Comparison of ENCODE assay signal across 15 cellular contexts in genomic region chr19:48671456-48671995, GRCh38. TPM values are rescaled to one million over a fixed set of nuclear protein-coding genes. Genes with fewer than 3 reads are reported as not detected.
"Had no signal": no experiment of that assay in that cellular context is flagged by ENCODE, and none has a peak within 500 bp of the region (broad histone marks: within the 10 kb centered on the region; RNA-seq: fewer than 3 reads in every experiment).

No MANE protein-coding gene starts in this region.

- H3K36me3 Mint-ChIP-seq: activated naive CD4-positive, alpha-beta T cell treated with anti-CD3 and anti-CD28 coated beads, Interleukin-2, amount 10 ng/mL, durations not matched to agents 7 days and 5 days; T-cell had no signal

- H3K27ac Mint-ChIP-seq: activated CD4-positive, alpha-beta memory T cell treated with anti-CD3 and anti-CD28 coated beads, Interleukin-2, amount 10 ng/mL, durations not matched to agents 7 days and 5 days; activated naive CD4-positive, alpha-beta T cell treated with anti-CD3 and anti-CD28 coated beads, Interleukin-2, amount 10 ng/mL, durations not matched to agents 7 days and 5 days; activated T-cell treated with anti-CD3 and anti-CD28 coated beads, Interleukin-2, amount 50 U/mL, for 24 hours; stimulated activated effector memory CD8-positive, alpha-beta T cell treated with anti-CD3 and anti-CD28 coated beads, Interleukin-12 subunit alpha, Interleukin-12 subunit beta, amount 100 ng/mL, for 72 hours; T-cell had no signal

- DNase-seq: activated CD4-positive, alpha-beta memory T cell treated with anti-CD3 and anti-CD28 coated beads, Interleukin-2, amount 10 ng/mL, durations not matched to agents 7 days and 5 days; activated naive CD4-positive, alpha-beta T cell treated with anti-CD3 and anti-CD28 coated beads, Interleukin-2, amount 10 ng/mL, durations not matched to agents 7 days and 5 days; activated T-cell treated with anti-CD3 and anti-CD28 coated beads, Interleukin-2, amount 50 U/mL, for 24 hours; heart left ventricle; left colon; lower lobe of right lung; T-cell; T-helper 9 cell; thyroid gland had no signal

- H3K27me3 Mint-ChIP-seq: activated CD4-positive, alpha-beta memory T cell treated with anti-CD3 and anti-CD28 coated beads, Interleukin-2, amount 10 ng/mL, durations not matched to agents 7 days and 5 days; activated T-cell treated with anti-CD3 and anti-CD28 coated beads, Interleukin-2, amount 50 U/mL, for 24 hours; T-cell had no signal

- H3K9me3 Mint-ChIP-seq: activated T-cell treated with anti-CD3 and anti-CD28 coated beads, Interleukin-2, amount 50 U/mL, for 24 hours; stimulated activated effector memory CD8-positive, alpha-beta T cell treated with anti-CD3 and anti-CD28 coated beads, Interleukin-12 subunit alpha, Interleukin-12 subunit beta, amount 100 ng/mL, for 72 hours had no signal

- ATAC-seq: heart left ventricle; left colon; lower lobe of right lung; stimulated activated effector memory CD8-positive, alpha-beta T cell treated with anti-CD3 and anti-CD28 coated beads, Interleukin-12 subunit alpha, Interleukin-12 subunit beta, amount 100 ng/mL, for 72 hours; T-cell had no signal

- H3K4me3 Mint-ChIP-seq: activated CD4-positive, alpha-beta memory T cell treated with anti-CD3 and anti-CD28 coated beads, Interleukin-2, amount 10 ng/mL, durations not matched to agents 7 days and 5 days; activated naive CD4-positive, alpha-beta T cell treated with anti-CD3 and anti-CD28 coated beads, Interleukin-2, amount 10 ng/mL, durations not matched to agents 7 days and 5 days; activated T-cell treated with anti-CD3 and anti-CD28 coated beads, Interleukin-2, amount 50 U/mL, for 24 hours; stimulated activated effector memory CD8-positive, alpha-beta T cell treated with anti-CD3 and anti-CD28 coated beads, Interleukin-12 subunit alpha, Interleukin-12 subunit beta, amount 100 ng/mL, for 72 hours; T-cell had no signal

RNA-seq across cellular contexts. Expression of gene NTN5, which starts 1.3 kb away (rescaled TPM):
- total RNA-seq: dermis microvascular lymphatic vessel endothelial cell, epithelial cell of proximal tubule, frontal cortex had no signal

RNA-seq across cellular contexts. Expression of gene FUT2, which starts 24.2 kb away (rescaled TPM):
- total RNA-seq: activated CD4-positive, alpha-beta memory T cell treated with anti-CD3 and anti-CD28 coated beads, Interleukin-2, amount 10 ng/mL, durations not matched to agents 7 days and 5 days; astrocyte; chondrocyte; dermis microvascular lymphatic vessel endothelial cell had no signal
